In genomic region chr3:27166888-27167287, GRCh38 we compare ENCODE assay signal across 12 cellular contexts.
DNase-seq lines count a peak whose midpoint lies in the region; ATAC-seq and TF ChIP-seq lines count a peak whose summit lies in the region.
"Had no signal": no experiment of that assay in that cellular context is flagged by ENCODE, and none has a peak within 500 bp of the region (broad histone marks: within the 10 kb centered on the region; RNA-seq: fewer than 3 reads in every experiment).

No MANE protein-coding gene starts in this region.

- H3K4me1 ChIP-seq in adipocyte (ENCODE audit: control insufficient read depth, insufficient read depth, low read length) (peaks cover 27% of the 10 kb centered on the region), vagina (no peaks in the 10 kb centered on the region), spleen (no peaks in the 10 kb centered on the region)

- CTCF ChIA-PET in activated CD4-positive, alpha-beta T cell treated with anti-CD3 and anti-CD28 coated beads for 36 hours (lab: Charles Lee) = no interaction called here

- TF ChIP-seq CTCF in lower leg skin (IDR thresholded peaks at IDR 0.05) = no peak
- TF ChIP-seq CTCF in vagina (IDR thresholded peaks at IDR 0.05) = no peak
- no peak for TF ChIP-seq CTCF in spleen (IDR thresholded peaks at IDR 0.05 in 8 of 11, conservative IDR thresholded peaks at IDR 0.05 in 3 of 11)

- H3K4me3 ChIP-seq in adipocyte (ENCODE audit: low read length) (no peak overlapping the region), lower leg skin (ENCODE audit: low read depth, poor library complexity, severe bottlenecking) (no peak overlapping the region), vagina (no peak overlapping the region), spleen (no peak overlapping the region)
- H3K4me3 ChIP-seq: BLaER1 treated with 17β-estradiol and CSF1 and Interleukin-3, amounts not matched to agents 10 nM and 100 nM had no signal

- no peak overlapping the region for H3K4me3 Mint-ChIP-seq in activated CD4-positive, alpha-beta T cell treated with anti-CD3 and anti-CD28 coated beads for 36 hours

- H3K9me3 Mint-ChIP-seq in activated CD4-positive, alpha-beta T cell treated with anti-CD3 and anti-CD28 coated beads for 36 hours (ENCODE audit: low read depth) = no peaks in the 10 kb centered on the region

- H3K9me3 ChIP-seq in adipocyte (ENCODE audit: control insufficient read depth, low read length) (no peaks in the 10 kb centered on the region), vagina (no peaks in the 10 kb centered on the region), spleen (no peaks in the 10 kb centered on the region)

- H3K27me3 ChIP-seq in adipocyte (replicated peaks; ENCODE audit: control insufficient read depth, insufficient read depth, low read length) = no peaks in the 10 kb centered on the region
- H3K27me3 ChIP-seq in vagina = no peaks in the 10 kb centered on the region
- H3K27me3 ChIP-seq in spleen (replicated peaks in 1 of 7) = no peaks in the 10 kb centered on the region
- H3K27me3 ChIP-seq: BLaER1 treated with 17β-estradiol and CSF1 and Interleukin-3, amounts not matched to agents 10 nM and 100 nM had no signal

- H3K36me3 ChIP-seq in adipocyte (ENCODE audit: control insufficient read depth, insufficient read depth, low read length, severe bottlenecking) (no peaks in the 10 kb centered on the region), vagina (no peaks in the 10 kb centered on the region), spleen (no peaks in the 10 kb centered on the region)

- H3K27ac Mint-ChIP-seq in activated CD4-positive, alpha-beta T cell treated with anti-CD3 and anti-CD28 coated beads for 36 hours = no peak overlapping the region

- intact Hi-C loops in lower leg skin (cut with DNase I; ENCODE audit: low total_unique reads) = no loop called here
- intact Hi-C loops in vagina (cut with DNase I) = no loop called here
- intact Hi-C loops in activated CD4-positive, alpha-beta T cell treated with anti-CD3 and anti-CD28 coated beads for 36 hours (cut with DNase I, micrococcal nuclease) = no loop called here
- intact Hi-C loops in spleen (cut with DNase I; ENCODE audit: low total_unique reads) = no loop called here

- H3K9ac ChIP-seq in adipocyte (ENCODE audit: low read length) = no peak overlapping the region
- H3K9ac ChIP-seq: BLaER1 treated with 17β-estradiol and CSF1 and Interleukin-3, amounts not matched to agents 10 nM and 100 nM; KMS-11 had no signal

- DNase-seq in A172 (ENCODE audit: low spot score) = peak; percentile 95
- peak; percentile 5 for DNase-seq in HK-2 (ENCODE audit: unreplicated experiment)
- DNase-seq in adipocyte (ENCODE audit: low read depth) = peak; percentile 97
- peak; percentile 47 for DNase-seq in hepatic stellate cell (ENCODE audit: low spot score)
- no peak for DNase-seq in lower leg skin (ENCODE audit: low spot score in 2 of 2)
- no peak for DNase-seq in vagina (ENCODE audit: extremely low spot score in 2 of 2)
- no peak for DNase-seq in activated CD4-positive, alpha-beta T cell treated with anti-CD3 and anti-CD28 coated beads for 36 hours
- DNase-seq in spleen = no peak
- DNase-seq: activated CD8-positive, alpha-beta memory T cell treated with anti-CD3 and anti-CD28 coated beads, Interleukin-2, amount 50 U/mL, for 48 hours; SHP77 had no signal

- TF ChIP-seq POLR2A in lower leg skin (IDR thresholded peaks at IDR 0.05) (no peak), vagina (IDR thresholded peaks at IDR 0.05) (no peak), spleen (IDR thresholded peaks at IDR 0.05) (no peak)

- ATAC-seq in activated CD4-positive, alpha-beta T cell treated with anti-CD3 and anti-CD28 coated beads for 36 hours = no peak

- H3K27ac ChIP-seq in vagina (no peak overlapping the region), spleen (no peak overlapping the region)
- H3K27ac ChIP-seq: BLaER1 treated with 17β-estradiol and CSF1 and Interleukin-3, amounts not matched to agents 10 nM and 100 nM; KMS-11 had no signal

- H3K27me3 Mint-ChIP-seq in activated CD4-positive, alpha-beta T cell treated with anti-CD3 and anti-CD28 coated beads for 36 hours = no peaks in the 10 kb centered on the region

- no peaks in the 10 kb centered on the region for H3K36me3 Mint-ChIP-seq in activated CD4-positive, alpha-beta T cell treated with anti-CD3 and anti-CD28 coated beads for 36 hours (ENCODE audit: low read depth)

- H3K4me1 Mint-ChIP-seq in activated CD4-positive, alpha-beta T cell treated with anti-CD3 and anti-CD28 coated beads for 36 hours = no peaks in the 10 kb centered on the region

- WGBS in lower leg skin, 2 donors = 40 to 62% methylated on average over 3 of the region's 3 CpGs
- WGBS in spleen, 5 donors = 70 to 76% (median 75%) methylated on average over 3 of the region's 3 CpGs

- POLR2A ChIA-PET in activated CD4-positive, alpha-beta T cell treated with anti-CD3 and anti-CD28 coated beads for 36 hours (lab: Charles Lee) = no interaction called here

Comparison
In these comparisons a context has a peak if more than half of its experiments do, and no peak if none do; other contexts are left out.
1. DNase-seq: peak in A172 (single experiment), HK-2 (single experiment), adipocyte (single experiment) and hepatic stellate cell (single experiment); none in lower leg skin (0 of 2), vagina (0 of 2), activated CD4-positive, alpha-beta T cell treated with anti-CD3 and anti-CD28 coated beads for 36 hours (single experiment) and spleen (single experiment).